8 cellular contexts compared by ENCODE assay signal in genomic region chr2:135473567-135473966, GRCh38. TPM values are rescaled to one million over a fixed set of nuclear protein-coding genes. Genes with fewer than 3 reads are reported as not detected.
DNase-seq lines count a peak whose midpoint lies in the region; ATAC-seq and TF ChIP-seq lines count a peak whose summit lies in the region.

No MANE protein-coding gene starts in this region.

- no peaks in the 10 kb centered on the region for H3K36me3 ChIP-seq in brain microvascular endothelial cell (replicated peaks)
- no peaks in the 10 kb centered on the region for H3K36me3 ChIP-seq in osteoblast (ENCODE audit: insufficient read depth, low read length)

- H3K27ac ChIP-seq in brain microvascular endothelial cell = no peak overlapping the region
- no peak overlapping the region for H3K27ac ChIP-seq in osteoblast (ENCODE audit: low read depth, low read length)

- DNase-seq in AG10803 (ENCODE audit: low read depth) (peak; percentile 19), NCI-H1694 (lab: John Stamatoyannopoulos, UW) (peak; percentile 5), brain microvascular endothelial cell (peak; percentile 16), osteoblast (ENCODE audit: insufficient read length, low spot score, missing footprints) (peak; percentile 41), lower leg skin (ENCODE audit: low spot score in 2 of 2) (no peak), middle frontal gyrus (ENCODE audit: extremely low spot score, low spot score) (no peak)

- H3K79me2 ChIP-seq in osteoblast (ENCODE audit: insufficient read depth, low read length) = no peaks in the 10 kb centered on the region

- intact Hi-C loops in lower leg skin (cut with DNase I; ENCODE audit: low total_unique reads) = no loop called here

- in situ Hi-C loops in brain microvascular endothelial cell (cut with HindIII; ENCODE audit: low pct_ligation_motif_present, low sequenced_read_pairs) = no loop called here

- ATAC-seq in HG03520 (IDR thresholded peaks at IDR 0.05; ENCODE audit: unreplicated experiment) = no peak

- 75 to 86% methylated on average over 2 of the region's 2 CpGs for WGBS in lower leg skin, 2 donors

- H3K27me3 ChIP-seq in brain microvascular endothelial cell (replicated peaks) (no peaks in the 10 kb centered on the region), osteoblast (ENCODE audit: insufficient read depth, low read length) (no peaks in the 10 kb centered on the region)

- peak; percentile 54 for TF ChIP-seq CTCF in AG10803 (conservative IDR thresholded peaks at IDR 0.05; ENCODE audit: low read length)
- TF ChIP-seq CTCF in GM12874 (IDR thresholded peaks at IDR 0.05; ENCODE audit: insufficient read depth, low read depth, low read length) = peak; percentile 41; the same call in 1 of the 2 replicates
- peak; percentile 70 for TF ChIP-seq CTCF in brain microvascular endothelial cell (IDR thresholded peaks at IDR 0.05; ENCODE audit: low read depth, low read length, missing control alignments)
- peak; percentile 61 for TF ChIP-seq CTCF in osteoblast (IDR thresholded peaks at IDR 0.05; ENCODE audit: extremely low read depth, low read depth, low read length)
- no peak for TF ChIP-seq CTCF in lower leg skin (IDR thresholded peaks at IDR 0.05)

- H4K20me1 ChIP-seq in osteoblast (ENCODE audit: insufficient read depth, low read length) = no peaks in the 10 kb centered on the region

- no peak overlapping the region for H3K4me2 ChIP-seq in osteoblast (ENCODE audit: insufficient read depth, low read length)

- TF ChIP-seq POLR2A in lower leg skin (IDR thresholded peaks at IDR 0.05) = no peak

- H3K4me3 ChIP-seq in AG10803 (ENCODE audit: low read length) = no peak overlapping the region
- no peak overlapping the region for H3K4me3 ChIP-seq in brain microvascular endothelial cell (ENCODE audit: low read depth, low read length)
- H3K4me3 ChIP-seq in osteoblast (ENCODE audit: insufficient read depth, low read length) = no peak overlapping the region
- no peak overlapping the region for H3K4me3 ChIP-seq in lower leg skin (ENCODE audit: low read depth, poor library complexity, severe bottlenecking)

- H2AFZ ChIP-seq in osteoblast (ENCODE audit: low read length) = no peak overlapping the region

- no peaks in the 10 kb centered on the region for H3K9me3 ChIP-seq in osteoblast (ENCODE audit: low read depth, low read length)

- H3K4me1 ChIP-seq in osteoblast (ENCODE audit: insufficient read depth, low read length) = no peaks in the 10 kb centered on the region

RNA-seq across cellular contexts. Expression of gene ZRANB3, which starts 57.5 kb away (rescaled TPM):
- total RNA-seq in osteoblast (9.0 and 10.9 TPM in 2 replicates), lower leg skin (1 to 10 TPM; 2.1 to 8.1 (median 4.1) TPM)

RNA-seq across cellular contexts. Expression of gene R3HDM1, which starts 57.7 kb away (rescaled TPM):
- total RNA-seq in osteoblast (12.3 and 13.3 TPM in 2 replicates), lower leg skin (10 to 100 TPM in 3 of 4 donors, 1 to 10 TPM in 1; 9.7 to 17.5 (median 11.3) TPM)

Comparison
In these comparisons a context has a peak if more than half of its experiments do, and no peak if none do; other contexts are left out.
1. DNase-seq: peak in AG10803 (single experiment), NCI-H1694 (single experiment), brain microvascular endothelial cell (single experiment) and osteoblast (single experiment); none in lower leg skin (0 of 2) and middle frontal gyrus (single experiment).
2. CTCF ChIP-seq: peak in AG10803 (single experiment), GM12874 (single experiment), brain microvascular endothelial cell (single experiment) and osteoblast (single experiment); none in lower leg skin (0 of 3).